ENCODE assay signal across 2 cellular contexts in the genomic region with DNA sequence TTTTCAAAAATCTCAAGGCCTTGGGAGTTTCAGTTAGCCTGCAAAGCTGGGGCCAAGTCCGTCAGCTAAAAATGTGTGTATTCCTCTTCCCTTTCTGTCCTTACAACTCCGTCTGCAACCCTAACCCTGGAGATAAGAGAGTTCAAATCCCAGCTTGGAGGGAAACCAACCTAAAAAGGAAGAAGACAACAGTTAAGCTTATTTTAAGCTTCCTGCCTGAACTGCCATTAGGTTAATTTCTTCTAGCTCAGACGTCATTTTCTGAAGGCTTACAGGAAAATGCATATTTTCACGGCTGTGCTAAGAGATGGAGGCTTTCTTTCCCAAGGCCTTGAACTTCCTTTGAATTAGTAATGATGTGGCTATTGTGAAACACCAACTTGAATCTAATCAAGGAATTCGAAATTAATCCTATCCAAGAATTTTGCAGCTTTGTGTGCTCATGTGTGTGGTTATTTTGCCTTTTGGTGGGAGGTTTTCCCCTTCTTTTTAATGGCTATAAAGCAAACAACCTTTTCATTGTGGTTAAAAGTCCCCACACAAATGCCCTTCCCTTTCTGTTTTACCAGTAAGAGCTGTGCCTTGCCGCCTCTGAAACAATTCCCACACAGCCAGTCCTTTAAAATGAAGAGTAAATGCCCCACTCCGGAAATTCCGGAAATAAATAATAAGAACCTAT.
TF ChIP-seq lines count a peak whose summit lies in the region.

No MANE protein-coding gene starts in this region.

TF ChIP-seq in liver, 16 proteins besides CTCF, POLR2A, EP300 and RAD21 (continued from another document):
- no peak for TF ChIP-seq REST (IDR thresholded peaks at IDR 0.05)
- TF ChIP-seq HNF4G (IDR thresholded peaks at IDR 0.05) = no peak
- TF ChIP-seq GABPA (IDR thresholded peaks at IDR 0.05 in 1 of 2, conservative IDR thresholded peaks at IDR 0.05 in 1 of 2) = no peak
- TF ChIP-seq NR2F2 (IDR thresholded peaks at IDR 0.05) = peak; percentile 92
- no peak for TF ChIP-seq FOXA2 (IDR thresholded peaks at IDR 0.05)
- TF ChIP-seq ATF3 (IDR thresholded peaks at IDR 0.05) = no peak
- peak; percentile 44 for TF ChIP-seq YY1 (IDR thresholded peaks at IDR 0.05)
- TF ChIP-seq, protein P1, sequence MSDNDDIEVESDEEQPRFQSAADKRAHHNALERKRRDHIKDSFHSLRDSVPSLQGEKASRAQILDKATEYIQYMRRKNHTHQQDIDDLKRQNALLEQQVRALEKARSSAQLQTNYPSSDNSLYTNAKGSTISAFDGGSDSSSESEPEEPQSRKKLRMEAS (IDR thresholded peaks at IDR 0.05) = peak; percentile 53
- TF ChIP-seq RXRA (IDR thresholded peaks at IDR 0.05) = peak; percentile 26 to 55
- TF ChIP-seq SP1 (IDR thresholded peaks at IDR 0.05) = peak; percentile 43
- no peak for TF ChIP-seq EGR1 (IDR thresholded peaks at IDR 0.05; ENCODE audit: low read depth in 2 of 2)
- TF ChIP-seq ZBTB33 (IDR thresholded peaks at IDR 0.05) = no peak
- TF ChIP-seq HNF4A (conservative IDR thresholded peaks at IDR 0.05) = no peak

TF ChIP-seq in HepG2, 621 proteins besides CTCF, POLR2A, EP300 and RAD21 (continued from another document):
- TF ChIP-seq, protein P2, sequence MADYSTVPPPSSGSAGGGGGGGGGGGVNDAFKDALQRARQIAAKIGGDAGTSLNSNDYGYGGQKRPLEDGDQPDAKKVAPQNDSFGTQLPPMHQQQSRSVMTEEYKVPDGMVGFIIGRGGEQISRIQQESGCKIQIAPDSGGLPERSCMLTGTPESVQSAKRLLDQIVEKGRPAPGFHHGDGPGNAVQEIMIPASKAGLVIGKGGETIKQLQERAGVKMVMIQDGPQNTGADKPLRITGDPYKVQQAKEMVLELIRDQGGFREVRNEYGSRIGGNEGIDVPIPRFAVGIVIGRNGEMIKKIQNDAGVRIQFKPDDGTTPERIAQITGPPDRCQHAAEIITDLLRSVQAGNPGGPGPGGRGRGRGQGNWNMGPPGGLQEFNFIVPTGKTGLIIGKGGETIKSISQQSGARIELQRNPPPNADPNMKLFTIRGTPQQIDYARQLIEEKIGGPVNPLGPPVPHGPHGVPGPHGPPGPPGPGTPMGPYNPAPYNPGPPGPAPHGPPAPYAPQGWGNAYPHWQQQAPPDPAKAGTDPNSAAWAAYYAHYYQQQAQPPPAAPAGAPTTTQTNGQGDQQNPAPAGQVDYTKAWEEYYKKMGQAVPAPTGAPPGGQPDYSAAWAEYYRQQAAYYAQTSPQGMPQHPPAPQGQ (CRISPR knock-in tag; IDR thresholded peaks at IDR 0.05; ENCODE audit: borderline replicate concordance) = no peak
- TF ChIP-seq GABPA (IDR thresholded peaks at IDR 0.05; ENCODE audit: low read depth, low read length) = no peak
- no peak for TF ChIP-seq GABPA (CRISPR knock-in tag; IDR thresholded peaks at IDR 0.05; ENCODE audit: low read depth)
- TF ChIP-seq TARDBP (CRISPR knock-in tag; IDR thresholded peaks at IDR 0.05) = no peak
- no peak for TF ChIP-seq SNAPC2 (CRISPR knock-in tag; IDR thresholded peaks at IDR 0.05)
- TF ChIP-seq MAF1 (CRISPR knock-in tag; IDR thresholded peaks at IDR 0.05; ENCODE audit: borderline replicate concordance) = no peak
- no peak for TF ChIP-seq ZSCAN9 (CRISPR knock-in tag; IDR thresholded peaks at IDR 0.05; ENCODE audit: borderline replicate concordance)
- no peak for TF ChIP-seq LRRFIP1 (CRISPR knock-in tag; conservative IDR thresholded peaks at IDR 0.05)
- TF ChIP-seq, protein P3, sequence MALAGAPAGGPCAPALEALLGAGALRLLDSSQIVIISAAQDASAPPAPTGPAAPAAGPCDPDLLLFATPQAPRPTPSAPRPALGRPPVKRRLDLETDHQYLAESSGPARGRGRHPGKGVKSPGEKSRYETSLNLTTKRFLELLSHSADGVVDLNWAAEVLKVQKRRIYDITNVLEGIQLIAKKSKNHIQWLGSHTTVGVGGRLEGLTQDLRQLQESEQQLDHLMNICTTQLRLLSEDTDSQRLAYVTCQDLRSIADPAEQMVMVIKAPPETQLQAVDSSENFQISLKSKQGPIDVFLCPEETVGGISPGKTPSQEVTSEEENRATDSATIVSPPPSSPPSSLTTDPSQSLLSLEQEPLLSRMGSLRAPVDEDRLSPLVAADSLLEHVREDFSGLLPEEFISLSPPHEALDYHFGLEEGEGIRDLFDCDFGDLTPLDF (CRISPR knock-in tag; IDR thresholded peaks at IDR 0.05) = no peak
- no peak for TF ChIP-seq ISX (CRISPR knock-in tag; conservative IDR thresholded peaks at IDR 0.05)
- no peak for TF ChIP-seq ZNF30 (CRISPR knock-in tag; IDR thresholded peaks at IDR 0.05)
- no peak for TF ChIP-seq ZNF260 (CRISPR knock-in tag; IDR thresholded peaks at IDR 0.05; ENCODE audit: borderline replicate concordance, low read depth)
- no peak for TF ChIP-seq REPIN1 (CRISPR knock-in tag; IDR thresholded peaks at IDR 0.05; ENCODE audit: borderline replicate concordance, low read depth)
- TF ChIP-seq ZNF614 (CRISPR knock-in tag; IDR thresholded peaks at IDR 0.05; ENCODE audit: borderline replicate concordance) = no peak
- no peak for TF ChIP-seq SRY (CRISPR knock-in tag; IDR thresholded peaks at IDR 0.05)
- no peak for TF ChIP-seq ZFP91 (CRISPR knock-in tag; IDR thresholded peaks at IDR 0.05; ENCODE audit: borderline replicate concordance)
- no peak for TF ChIP-seq MIER2 (CRISPR knock-in tag; IDR thresholded peaks at IDR 0.05)
- TF ChIP-seq, protein P4, sequence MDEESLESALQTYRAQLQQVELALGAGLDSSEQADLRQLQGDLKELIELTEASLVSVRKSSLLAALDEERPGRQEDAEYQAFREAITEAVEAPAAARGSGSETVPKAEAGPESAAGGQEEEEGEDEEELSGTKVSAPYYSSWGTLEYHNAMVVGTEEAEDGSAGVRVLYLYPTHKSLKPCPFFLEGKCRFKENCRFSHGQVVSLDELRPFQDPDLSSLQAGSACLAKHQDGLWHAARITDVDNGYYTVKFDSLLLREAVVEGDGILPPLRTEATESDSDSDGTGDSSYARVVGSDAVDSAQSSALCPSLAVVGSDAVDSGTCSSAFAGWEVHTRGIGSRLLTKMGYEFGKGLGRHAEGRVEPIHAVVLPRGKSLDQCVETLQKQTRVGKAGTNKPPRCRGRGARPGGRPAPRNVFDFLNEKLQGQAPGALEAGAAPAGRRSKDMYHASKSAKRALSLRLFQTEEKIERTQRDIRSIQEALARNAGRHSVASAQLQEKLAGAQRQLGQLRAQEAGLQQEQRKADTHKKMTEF (CRISPR knock-in tag; IDR thresholded peaks at IDR 0.05) = no peak
